Comparison of ENCODE assay signal across 17 cellular contexts in genomic region chr4:109183851-109184345, GRCh38.
DNase-seq lines count a peak whose midpoint lies in the region; TF ChIP-seq lines count a peak whose summit lies in the region.
"Had no signal": no experiment of that assay in that cellular context is flagged by ENCODE, and none has a peak within 500 bp of the region (broad histone marks: within the 10 kb centered on the region; RNA-seq: fewer than 3 reads in every experiment).

No MANE protein-coding gene starts in this region.

- peak; percentile 90 for DNase-seq in COLO829 (ENCODE audit: low spot score)
- DNase-seq in SK-MEL-5 (ENCODE audit: low read depth, low spot score) = peak; percentile 78
- DNase-seq in fibroblast of the aortic adventitia (ENCODE audit: low read depth) = peak; percentile 2
- no peak for DNase-seq in neural crest cell (ENCODE audit: low read depth, low spot score)
- no peak for DNase-seq in NCI-H345 treated with DMSO at 0.1 percent for 48 hours (lab: John Stamatoyannopoulos, UW; ENCODE audit: unreplicated experiment)
- no peak for DNase-seq in inferior parietal cortex (ENCODE audit: extremely low spot score)
- no peak for DNase-seq in activated CD4-positive, alpha-beta T cell treated with anti-CD3 and anti-CD28 coated beads, Interleukin-2, amount 10 ng/mL, durations not matched to agents 7 days and 5 days
- no peak for DNase-seq in GOT3 (lab: John Stamatoyannopoulos, UW)
- DNase-seq: ACHN; Calu3; CD4-positive, CD25-positive, alpha-beta regulatory T cell; DMS79 treated with DMSO at 0.1 percent for 48 hours; GDM1; NCI-H1694; NCI-H2107; NCI-H345; PC-9 had no signal

- H3K27ac Mint-ChIP-seq in neural crest cell (ENCODE audit: unreplicated experiment) = peak overlapping the region; percentile 93
- no peak overlapping the region for H3K27ac Mint-ChIP-seq in activated CD4-positive, alpha-beta T cell treated with anti-CD3 and anti-CD28 coated beads, Interleukin-2, amount 10 ng/mL, durations not matched to agents 7 days and 5 days

- H3K4me1 Mint-ChIP-seq in neural crest cell = peaks cover 61% of the 10 kb centered on the region
- H3K4me1 Mint-ChIP-seq in activated CD4-positive, alpha-beta T cell treated with anti-CD3 and anti-CD28 coated beads, Interleukin-2, amount 10 ng/mL, durations not matched to agents 7 days and 5 days = no peaks in the 10 kb centered on the region
- H3K4me1 Mint-ChIP-seq: CD4-positive, CD25-positive, alpha-beta regulatory T cell had no signal

- H3K4me3 Mint-ChIP-seq in neural crest cell = peak overlapping the region; percentile 36
- H3K4me3 Mint-ChIP-seq in activated CD4-positive, alpha-beta T cell treated with anti-CD3 and anti-CD28 coated beads, Interleukin-2, amount 10 ng/mL, durations not matched to agents 7 days and 5 days = no peak overlapping the region
- H3K4me3 Mint-ChIP-seq: CD4-positive, CD25-positive, alpha-beta regulatory T cell had no signal

- peaks cover 9% of the 10 kb centered on the region for H3K36me3 Mint-ChIP-seq in neural crest cell (ENCODE audit: low read depth)
- no peaks in the 10 kb centered on the region for H3K36me3 Mint-ChIP-seq in activated CD4-positive, alpha-beta T cell treated with anti-CD3 and anti-CD28 coated beads, Interleukin-2, amount 10 ng/mL, durations not matched to agents 7 days and 5 days (ENCODE audit: low read depth)
- H3K36me3 Mint-ChIP-seq: CD4-positive, CD25-positive, alpha-beta regulatory T cell had no signal

- in situ Hi-C loops in SK-MEL-5 (cut with HindIII; ENCODE audit: low pct_unique_long_range_greater_than_20kb, low sequenced_read_pairs) = no loop called here

- H3K9me3 Mint-ChIP-seq in neural crest cell = peaks cover 10% of the 10 kb centered on the region
- no peaks in the 10 kb centered on the region for H3K9me3 Mint-ChIP-seq in activated CD4-positive, alpha-beta T cell treated with anti-CD3 and anti-CD28 coated beads, Interleukin-2, amount 10 ng/mL, durations not matched to agents 7 days and 5 days

- POLR2A ChIA-PET in activated CD4-positive, alpha-beta T cell treated with anti-CD3 and anti-CD28 coated beads, Interleukin-2, amount 10 ng/mL, durations not matched to agents 7 days and 5 days (lab: Charles Lee) = no interaction called here

- H3K4me3 ChIP-seq in fibroblast of the aortic adventitia (ENCODE audit: low read depth, low read length) = no peak overlapping the region
- H3K4me3 ChIP-seq: PC-9 had no signal

- CTCF ChIA-PET in activated CD4-positive, alpha-beta T cell treated with anti-CD3 and anti-CD28 coated beads, Interleukin-2, amount 10 ng/mL, durations not matched to agents 7 days and 5 days (lab: Charles Lee) = no interaction called here

- no peaks in the 10 kb centered on the region for H3K27me3 Mint-ChIP-seq in neural crest cell (ENCODE audit: low read depth)
- H3K27me3 Mint-ChIP-seq in activated CD4-positive, alpha-beta T cell treated with anti-CD3 and anti-CD28 coated beads, Interleukin-2, amount 10 ng/mL, durations not matched to agents 7 days and 5 days = peaks cover 14% of the 10 kb centered on the region

- no peak for TF ChIP-seq CTCF in fibroblast of the aortic adventitia (IDR thresholded peaks at IDR 0.05; ENCODE audit: insufficient read depth, low read length)
- no peak for TF ChIP-seq CTCF in neural crest cell (conservative IDR thresholded peaks at IDR 0.05)

Comparison
In these comparisons a context has a peak if more than half of its experiments do, and no peak if none do; other contexts are left out.
1. DNase-seq: peak in COLO829 (single experiment), SK-MEL-5 (single experiment) and fibroblast of the aortic adventitia (single experiment); none in neural crest cell (single experiment), NCI-H345 treated with DMSO at 0.1 percent for 48 hours (single experiment), inferior parietal cortex (single experiment), activated CD4-positive, alpha-beta T cell treated with anti-CD3 and anti-CD28 coated beads, Interleukin-2, amount 10 ng/mL, durations not matched to agents 7 days and 5 days (single experiment) and GOT3 (single experiment).